In the genomic region with DNA sequence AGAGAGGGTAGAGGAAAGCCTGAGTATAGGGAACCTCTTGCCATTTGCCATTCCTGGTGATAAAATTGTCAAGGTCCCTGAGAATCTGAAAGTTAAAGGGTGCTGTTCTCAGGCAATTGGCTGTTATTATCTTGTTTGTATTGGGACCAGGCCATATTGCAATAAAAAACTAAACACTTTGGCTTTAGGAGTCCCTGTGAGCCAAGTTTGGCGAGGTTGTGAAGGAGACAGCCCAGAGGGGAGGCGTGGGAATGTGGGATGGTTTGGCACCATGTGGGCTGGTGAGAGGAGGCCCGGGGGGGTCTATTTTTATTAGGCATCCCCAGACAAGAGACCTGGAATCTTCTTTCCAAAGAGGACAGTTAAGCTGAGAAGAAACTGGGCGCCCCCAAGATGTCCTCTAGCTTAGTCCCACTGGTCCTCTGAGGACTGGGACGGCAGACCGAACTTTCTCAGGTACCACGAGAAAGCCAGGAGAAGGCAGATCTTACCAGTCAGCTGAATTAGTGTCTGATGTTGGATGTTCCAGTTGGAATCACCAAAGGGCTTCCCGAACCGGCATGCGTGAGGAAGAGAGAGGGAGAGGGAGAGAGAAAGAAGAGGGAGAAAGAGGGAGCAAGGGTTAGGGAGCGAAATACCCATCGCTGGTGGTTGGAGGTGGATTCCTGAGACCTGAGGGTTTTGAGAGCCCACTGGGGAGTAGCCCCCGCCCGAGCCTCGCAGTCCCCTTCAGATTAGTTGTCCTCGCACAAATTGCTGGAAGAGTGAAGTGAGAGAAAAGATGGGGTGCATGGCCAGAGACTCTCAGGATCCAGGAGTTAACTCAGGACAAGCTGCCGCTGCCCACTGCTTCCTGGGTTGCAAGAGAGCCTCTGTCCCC, we compare ENCODE assay signal across 17 cellular contexts. TPM values are rescaled to one million over a fixed set of nuclear protein-coding genes. Genes with fewer than 3 reads are reported as not detected.
DNase-seq lines count a peak whose midpoint lies in the region; ATAC-seq and FAIRE-seq lines count a peak whose summit lies in the region.
"Had no signal": no experiment of that assay in that cellular context is flagged by ENCODE, and none has a peak within 500 bp of the region (broad histone marks: within the 10 kb centered on the region; RNA-seq: fewer than 3 reads in every experiment).

No MANE protein-coding gene starts in this region.

- H3K27me3 ChIP-seq in CD8-positive, alpha-beta memory T cell (ENCODE audit: insufficient read depth, low read length, poor library complexity, severe bottlenecking) = no peaks in the 10 kb centered on the region
- H3K27me3 ChIP-seq: foreskin keratinocyte, Peyer's patch, uterus had no signal

- POLR2A ChIA-PET in CD8-positive, alpha-beta memory T cell (lab: Charles Lee) = no interaction called here
- POLR2A ChIA-PET in naive thymus-derived CD8-positive, alpha-beta T cell (lab: Charles Lee) = no interaction called here

- H3K4me3 ChIP-seq in CD8-positive, alpha-beta memory T cell (ENCODE audit: low read length) = no peak overlapping the region
- H3K4me3 ChIP-seq: Peyer's patch, uterus had no signal

- H3K9me3 ChIP-seq in CD8-positive, alpha-beta memory T cell (ENCODE audit: low read length) = no peaks in the 10 kb centered on the region
- H3K9me3 ChIP-seq: Peyer's patch, uterus had no signal

- no peak overlapping the region for H3K27ac ChIP-seq in CD8-positive, alpha-beta memory T cell (ENCODE audit: low read depth, low read length)
- H3K27ac ChIP-seq: foreskin keratinocyte, Peyer's patch, uterus had no signal

- peaks cover 24% of the 10 kb centered on the region for H3K36me3 ChIP-seq in CD8-positive, alpha-beta memory T cell (ENCODE audit: insufficient read depth, low read length)
- H3K36me3 ChIP-seq: uterus had no signal

- FAIRE-seq in HTR-8/SVneo (lab: Jason Lieb, UNC) = no peak

- no peaks in the 10 kb centered on the region for H3K9me3 Mint-ChIP-seq in activated CD8-positive, alpha-beta memory T cell treated with anti-CD3 and anti-CD28 coated beads, Interleukin-2, amount 10 ng/mL, durations not matched to agents 7 days and 5 days (ENCODE audit: low read depth)
- H3K9me3 Mint-ChIP-seq in CD8-positive, alpha-beta memory T cell = no peaks in the 10 kb centered on the region
- H3K9me3 Mint-ChIP-seq in activated T-helper 2 cell treated with anti-CD3 and anti-CD28 coated beads, Interferon-gamma antibody, Interleukin-2, Interleukin-4, amounts not matched to agents 10 μg/mL and 5 μg/mL and 100 μg/mL, durations not matched to agents 14 hours and 24 hours and 36 hours = peaks cover 3% of the 10 kb centered on the region
- H3K9me3 Mint-ChIP-seq in naive thymus-derived CD8-positive, alpha-beta T cell = no peaks in the 10 kb centered on the region

- H3K27me3 Mint-ChIP-seq in activated CD8-positive, alpha-beta memory T cell treated with anti-CD3 and anti-CD28 coated beads, Interleukin-2, amount 10 ng/mL, durations not matched to agents 7 days and 5 days = no peaks in the 10 kb centered on the region
- no peaks in the 10 kb centered on the region for H3K27me3 Mint-ChIP-seq in CD8-positive, alpha-beta memory T cell
- no peaks in the 10 kb centered on the region for H3K27me3 Mint-ChIP-seq in activated T-helper 2 cell treated with anti-CD3 and anti-CD28 coated beads, Interferon-gamma antibody, Interleukin-2, Interleukin-4, amounts not matched to agents 10 μg/mL and 5 μg/mL and 100 μg/mL, durations not matched to agents 14 hours and 24 hours and 36 hours (ENCODE audit: low read depth)
- no peaks in the 10 kb centered on the region for H3K27me3 Mint-ChIP-seq in naive thymus-derived CD8-positive, alpha-beta T cell

- DNase-seq in activated CD8-positive, alpha-beta memory T cell treated with anti-CD3 and anti-CD28 coated beads, Interleukin-2, amount 50 U/mL, for 48 hours = peak; percentile 29
- no peak for DNase-seq in activated CD8-positive, alpha-beta memory T cell treated with anti-CD3 and anti-CD28 coated beads, Interleukin-2, amount 10 ng/mL, durations not matched to agents 7 days and 5 days
- no peak for DNase-seq in CD8-positive, alpha-beta memory T cell
- no peak for DNase-seq in activated T-helper 2 cell treated with anti-CD3 and anti-CD28 coated beads, Interferon-gamma antibody, Interleukin-2, Interleukin-4, amounts not matched to agents 10 μg/mL and 5 μg/mL and 100 μg/mL, durations not matched to agents 14 hours and 24 hours and 36 hours (ENCODE audit: low spot score)
- peak in 1 of 10 donors; percentile 28 for DNase-seq in naive thymus-derived CD8-positive, alpha-beta T cell
- DNase-seq in Ammon's horn (ENCODE audit: low spot score) (no peak), HTR-8/SVneo (ENCODE audit: insufficient read length, low spot score) (no peak)
- DNase-seq in stimulated activated naive CD4-positive, alpha-beta T cell (lab: John Stamatoyannopoulos, UW) = no peak
- DNase-seq: activated CD4-positive, alpha-beta T cell treated with anti-CD3 and anti-CD28 coated beads, Interleukin-2, amount 50 U/mL, for 1 hour; DND-41; foreskin keratinocyte; left cardiac atrium; NCI-H1436; NCI-H82; stimulated activated CD4-positive, alpha-beta T cell treated with anti-CD3 and anti-CD28 coated beads, Interleukin-2, amount 100 ng/mL, for 24 hours; uterus had no signal

- peaks cover 12% of the 10 kb centered on the region for H3K4me1 Mint-ChIP-seq in activated CD8-positive, alpha-beta memory T cell treated with anti-CD3 and anti-CD28 coated beads, Interleukin-2, amount 10 ng/mL, durations not matched to agents 7 days and 5 days
- peaks cover 20 to 27% (median 25%) of the 10 kb centered on the region in 3 donors for H3K4me1 Mint-ChIP-seq in CD8-positive, alpha-beta memory T cell
- peaks cover 21% of the 10 kb centered on the region for H3K4me1 Mint-ChIP-seq in activated T-helper 2 cell treated with anti-CD3 and anti-CD28 coated beads, Interferon-gamma antibody, Interleukin-2, Interleukin-4, amounts not matched to agents 10 μg/mL and 5 μg/mL and 100 μg/mL, durations not matched to agents 14 hours and 24 hours and 36 hours (ENCODE audit: low read depth)
- H3K4me1 Mint-ChIP-seq in naive thymus-derived CD8-positive, alpha-beta T cell = peaks cover 1 to 17% (median 11%) of the 10 kb centered on the region in 4 donors

- CTCF ChIA-PET in activated CD8-positive, alpha-beta memory T cell treated with anti-CD3 and anti-CD28 coated beads, Interleukin-2, amount 10 ng/mL, durations not matched to agents 7 days and 5 days (lab: Charles Lee) = no interaction called here
- CTCF ChIA-PET in CD8-positive, alpha-beta memory T cell (lab: Charles Lee) = interaction anchor here (0.8 kb wide), 1 partner anchor 73 kb away, joined by 3 read pairs; no protein-coding TSS in a partner anchor

- H3K4me1 ChIP-seq in CD8-positive, alpha-beta memory T cell (ENCODE audit: insufficient read depth, low read length) = no peaks in the 10 kb centered on the region
- H3K4me1 ChIP-seq: foreskin keratinocyte, Peyer's patch, uterus had no signal

- H3K27ac Mint-ChIP-seq in activated CD8-positive, alpha-beta memory T cell treated with anti-CD3 and anti-CD28 coated beads, Interleukin-2, amount 10 ng/mL, durations not matched to agents 7 days and 5 days = no peak overlapping the region
- H3K27ac Mint-ChIP-seq in CD8-positive, alpha-beta memory T cell = peak overlapping the region in 6 of 8 donors; percentile 4 to 73 (median 56)
- H3K27ac Mint-ChIP-seq in activated T-helper 2 cell treated with anti-CD3 and anti-CD28 coated beads, Interferon-gamma antibody, Interleukin-2, Interleukin-4, amounts not matched to agents 10 μg/mL and 5 μg/mL and 100 μg/mL, durations not matched to agents 14 hours and 24 hours and 36 hours = peak overlapping the region; percentile 17
- peak overlapping the region in 6 of 10 donors; percentile 26 to 93 (median 65) for H3K27ac Mint-ChIP-seq in naive thymus-derived CD8-positive, alpha-beta T cell

- intact Hi-C loops in activated T-helper 2 cell treated with anti-CD3 and anti-CD28 coated beads, Interferon-gamma antibody, Interleukin-2, Interleukin-4, amounts not matched to agents 10 μg/mL and 5 μg/mL and 100 μg/mL, durations not matched to agents 14 hours and 24 hours and 36 hours (cut with micrococcal nuclease) = no loop called here

- peaks cover 39% of the 10 kb centered on the region for H3K36me3 Mint-ChIP-seq in activated CD8-positive, alpha-beta memory T cell treated with anti-CD3 and anti-CD28 coated beads, Interleukin-2, amount 10 ng/mL, durations not matched to agents 7 days and 5 days
- H3K36me3 Mint-ChIP-seq in CD8-positive, alpha-beta memory T cell = peaks cover 10 to 96% (median 20%) of the 10 kb centered on the region in 3 donors
- H3K36me3 Mint-ChIP-seq in activated T-helper 2 cell treated with anti-CD3 and anti-CD28 coated beads, Interferon-gamma antibody, Interleukin-2, Interleukin-4, amounts not matched to agents 10 μg/mL and 5 μg/mL and 100 μg/mL, durations not matched to agents 14 hours and 24 hours and 36 hours (ENCODE audit: low read depth) = peaks cover 74% of the 10 kb centered on the region
- peaks cover 0 to 82% (median 25%) of the 10 kb centered on the region in 3 donors for H3K36me3 Mint-ChIP-seq in naive thymus-derived CD8-positive, alpha-beta T cell

- no peak for ATAC-seq in activated CD8-positive, alpha-beta memory T cell treated with anti-CD3 and anti-CD28 coated beads, Interleukin-2, amount 10 ng/mL, durations not matched to agents 7 days and 5 days
- ATAC-seq in naive thymus-derived CD8-positive, alpha-beta T cell = no peak
- ATAC-seq: foreskin keratinocyte had no signal

- no peak overlapping the region for H3K4me3 Mint-ChIP-seq in activated CD8-positive, alpha-beta memory T cell treated with anti-CD3 and anti-CD28 coated beads, Interleukin-2, amount 10 ng/mL, durations not matched to agents 7 days and 5 days
- no peak overlapping the region for H3K4me3 Mint-ChIP-seq in CD8-positive, alpha-beta memory T cell
- no peak overlapping the region for H3K4me3 Mint-ChIP-seq in activated T-helper 2 cell treated with anti-CD3 and anti-CD28 coated beads, Interferon-gamma antibody, Interleukin-2, Interleukin-4, amounts not matched to agents 10 μg/mL and 5 μg/mL and 100 μg/mL, durations not matched to agents 14 hours and 24 hours and 36 hours (ENCODE audit: low read depth)
- H3K4me3 Mint-ChIP-seq in naive thymus-derived CD8-positive, alpha-beta T cell = no peak overlapping the region

RNA-seq across cellular contexts. Expression of a gene that starts 24.4 kb away (rescaled TPM):
- 100 to 1,000 TPM; 109 to 120 TPM for total RNA-seq in activated CD8-positive, alpha-beta memory T cell treated with anti-CD3 and anti-CD28 coated beads, Interleukin-2, amount 10 ng/mL, durations not matched to agents 7 days and 5 days
- 100 to 1,000 TPM in 1 of 2 experiments, 10 to 100 TPM in 1; 94.8 to 103 TPM for total RNA-seq in CD8-positive, alpha-beta memory T cell
- polyA plus RNA-seq in CD8-positive, alpha-beta memory T cell = 83.2 TPM
- 94.4 and 108 TPM in 2 replicates for total RNA-seq in activated T-helper 2 cell treated with anti-CD3 and anti-CD28 coated beads, Interferon-gamma antibody, Interleukin-2, Interleukin-4, amounts not matched to agents 10 μg/mL and 5 μg/mL and 100 μg/mL, durations not matched to agents 14 hours and 24 hours and 36 hours
- 10 to 100 TPM; 54.4 to 54.7 TPM for total RNA-seq in naive thymus-derived CD8-positive, alpha-beta T cell
- 10 to 100 TPM; 63.3 to 78.6 (median 63.7) TPM for polyA plus RNA-seq in naive thymus-derived CD8-positive, alpha-beta T cell

RNA-seq across cellular contexts. Expression of a gene that starts 29.7 kb away (rescaled TPM):
- total RNA-seq in activated CD8-positive, alpha-beta memory T cell treated with anti-CD3 and anti-CD28 coated beads, Interleukin-2, amount 10 ng/mL, durations not matched to agents 7 days and 5 days = 100 to 1,000 TPM; 106 to 112 TPM
- total RNA-seq in CD8-positive, alpha-beta memory T cell = 100 to 1,000 TPM in 1 of 2 experiments, 10 to 100 TPM in 1; 96.6 to 102 TPM
- 19.5 TPM for polyA plus RNA-seq in CD8-positive, alpha-beta memory T cell
- 232 and 242 TPM in 2 replicates for total RNA-seq in activated T-helper 2 cell treated with anti-CD3 and anti-CD28 coated beads, Interferon-gamma antibody, Interleukin-2, Interleukin-4, amounts not matched to agents 10 μg/mL and 5 μg/mL and 100 μg/mL, durations not matched to agents 14 hours and 24 hours and 36 hours
- total RNA-seq in naive thymus-derived CD8-positive, alpha-beta T cell = 10 to 100 TPM; 11.1 to 13.6 TPM
- 10 to 100 TPM; 15.7 to 16.1 (median 15.8) TPM for polyA plus RNA-seq in naive thymus-derived CD8-positive, alpha-beta T cell

Comparison
In these comparisons a context has a peak if more than half of its experiments do, and no peak if none do; other contexts are left out.
1. RNA of a gene that starts 29.7 kb away (total RNA-seq): 232 to 242 TPM in activated T-helper 2 cell treated with anti-CD3 and anti-CD28 coated beads, Interferon-gamma antibody, Interleukin-2, Interleukin-4, amounts not matched to agents 10 μg/mL and 5 μg/mL and 100 μg/mL, durations not matched to agents 14 hours and 24 hours and 36 hours, 106 to 112 TPM in activated CD8-positive, alpha-beta memory T cell treated with anti-CD3 and anti-CD28 coated beads, Interleukin-2, amount 10 ng/mL, durations not matched to agents 7 days and 5 days and 96.6 to 102 TPM in CD8-positive, alpha-beta memory T cell; 11.1 to 13.6 TPM in naive thymus-derived CD8-positive, alpha-beta T cell; every median in the first group is over 4 times any median in the second.